Comparison of ENCODE assay signal across 7 cellular contexts in the genomic region with DNA sequence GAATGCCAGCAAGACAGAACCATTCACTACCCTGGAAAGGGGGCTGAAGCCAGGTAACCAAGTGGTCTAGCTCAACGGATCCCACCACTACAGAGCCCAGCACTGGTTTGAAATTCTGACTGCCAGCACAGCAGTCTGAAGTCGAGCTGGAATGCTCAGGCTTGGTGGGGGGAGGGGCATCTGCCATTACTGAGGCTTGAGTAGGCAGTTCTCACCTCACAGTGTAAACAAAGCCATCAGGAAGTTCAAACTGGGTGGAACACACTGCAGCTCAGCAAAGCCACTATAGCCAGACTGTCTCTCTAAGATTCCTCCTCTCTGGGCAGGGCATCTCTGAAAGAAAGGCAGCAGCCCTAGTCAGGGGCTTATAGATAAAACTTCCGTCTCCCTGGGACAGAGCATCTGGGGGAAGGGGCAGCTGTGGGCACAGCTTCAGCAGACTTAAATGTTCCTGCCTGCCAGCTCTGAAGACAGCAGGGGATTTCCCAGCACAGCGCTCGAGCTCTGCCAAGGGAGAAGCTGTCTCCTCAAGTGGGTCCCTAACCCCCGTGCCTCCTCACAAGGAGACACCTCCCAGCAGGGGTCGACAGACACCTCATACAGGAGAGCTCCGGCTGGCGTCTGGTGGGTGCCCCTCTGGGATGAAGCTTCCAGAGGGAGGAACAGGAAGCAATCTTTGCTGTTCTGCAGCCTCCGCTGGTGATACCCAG.
DNase-seq lines count a peak whose midpoint lies in the region; TF ChIP-seq lines count a peak whose summit lies in the region.
"Not testable (repeated sequence)": the region's sequence is repeated elsewhere in the genome, so short reads cannot be mapped to it uniquely, and the experiment has no call there.

No MANE protein-coding gene starts in this region.

- peaks cover 18% of the 10 kb centered on the region for H3K9me3 Mint-ChIP-seq in endodermal cell
- H3K9me3 Mint-ChIP-seq in neural progenitor cell: peaks cover 12% of the 10 kb centered on the region

- H2AFZ ChIP-seq in KMS-11 (ENCODE audit: low read depth) (peak overlapping the region; percentile 97), OCI-LY3 (ENCODE audit: low read depth, low read length) (peak overlapping the region; percentile 60)
- H2AFZ ChIP-seq in neural progenitor cell (replicated peaks): not testable (repeated sequence)

- not testable (repeated sequence) for H3K27me3 Mint-ChIP-seq in endodermal cell (ENCODE audit: insufficient read depth); neural progenitor cell (ENCODE audit: insufficient read depth, low read depth)

- not testable (repeated sequence) for H3F3A ChIP-seq in neural progenitor cell (ENCODE audit: low read depth)

- H3K4me1 ChIP-seq in KMS-11 (ENCODE audit: low read depth, poor library complexity, severe bottlenecking) (peaks cover 32% of the 10 kb centered on the region), OCI-LY3 (ENCODE audit: low read length) (peaks cover 37% of the 10 kb centered on the region)
- H3K4me1 ChIP-seq in endodermal cell (ENCODE audit: control insufficient read depth, insufficient read depth, low read length); neural progenitor cell: not testable (repeated sequence)

- not testable (repeated sequence) for H3K79me2 ChIP-seq in KMS-11 (ENCODE audit: insufficient read depth, low read depth); OCI-LY3 (ENCODE audit: low read length); neural progenitor cell (ENCODE audit: low read depth)

- DNase-seq in ELF-1 (ENCODE audit: low read depth, low spot score) (peak; percentile 72), astrocyte of the hippocampus (ENCODE audit: low read depth, low spot score) (peak; percentile 5), endodermal cell (peak; percentile 83), left kidney (ENCODE audit: low read depth, low spot score) (peak; percentile 10), neural progenitor cell (ENCODE audit: low spot score) (peak; percentile 16)

- TF ChIP-seq CTCF in KMS-11 (conservative IDR thresholded peaks at IDR 0.05; ENCODE audit: low read depth, low read length); endodermal cell (conservative IDR thresholded peaks at IDR 0.05); neural progenitor cell (IDR thresholded peaks at IDR 0.05): not testable (repeated sequence)
- TF ChIP-seq CTCF in OCI-LY3 (IDR thresholded peaks at IDR 0.05; ENCODE audit: low read depth, low read length): peak; percentile 52

- H3K4me1 Mint-ChIP-seq in endodermal cell, neural progenitor cell: not testable (repeated sequence)

- H3K4me3 Mint-ChIP-seq in endodermal cell, neural progenitor cell: not testable (repeated sequence)

- not testable (repeated sequence) for H3K36me3 Mint-ChIP-seq in endodermal cell (ENCODE audit: low read depth); neural progenitor cell

- not testable (repeated sequence) for H3K4me3 ChIP-seq in KMS-11 (IDR thresholded peaks at IDR 0.05; ENCODE audit: insufficient read depth, low read depth, low read length); endodermal cell (ENCODE audit: low read length); neural progenitor cell
- peak overlapping the region; percentile 72 for H3K4me3 ChIP-seq in OCI-LY3 (ENCODE audit: low read length)

- not testable (repeated sequence) for H3K27me3 ChIP-seq in KMS-11 (ENCODE audit: insufficient read depth, low read depth); OCI-LY3 (ENCODE audit: low read depth, low read length); endodermal cell (ENCODE audit: control insufficient read depth, insufficient read depth, low read length, poor library complexity, severe bottlenecking); neural progenitor cell

- peak overlapping the region; percentile 65 for H3K9ac ChIP-seq in KMS-11
- H3K9ac ChIP-seq in OCI-LY3 (ENCODE audit: low read length): peak overlapping the region; percentile 55
- not testable (repeated sequence) for H3K9ac ChIP-seq in endodermal cell (ENCODE audit: extremely low read depth, low read length, poor library complexity, severe bottlenecking); neural progenitor cell

- H3K4me2 ChIP-seq in KMS-11: peak overlapping the region; percentile 56
- peak overlapping the region; percentile 86 for H3K4me2 ChIP-seq in OCI-LY3 (ENCODE audit: low read length)
- not testable (repeated sequence) for H3K4me2 ChIP-seq in neural progenitor cell

- H3K27ac Mint-ChIP-seq in endodermal cell, neural progenitor cell: not testable (repeated sequence)

- not testable (repeated sequence) for H3K36me3 ChIP-seq in KMS-11 (ENCODE audit: insufficient read depth); OCI-LY3 (replicated peaks; ENCODE audit: low read depth, low read length); endodermal cell (ENCODE audit: control insufficient read depth, insufficient read depth, low read length); neural progenitor cell

- 83 to 84% methylated on average over 6 to 10 of the region's 10 CpGs for WGBS in endodermal cell (ENCODE audit: insufficient coverage in 1 of 2, insufficient read length in 1 of 2), 2 experiments

- H3K27ac ChIP-seq in KMS-11: peak overlapping the region; percentile 75
- peak overlapping the region; percentile 47 for H3K27ac ChIP-seq in OCI-LY3 (ENCODE audit: low read length)
- not testable (repeated sequence) for H3K27ac ChIP-seq in endodermal cell (ENCODE audit: low read depth, low read length); neural progenitor cell

- H4K20me1 ChIP-seq in KMS-11 (ENCODE audit: insufficient read depth); OCI-LY3 (ENCODE audit: insufficient read depth, low read length); neural progenitor cell (ENCODE audit: low read depth): not testable (repeated sequence)

- H3K9me3 ChIP-seq in OCI-LY3 (ENCODE audit: insufficient read depth, low read length); neural progenitor cell (ENCODE audit: low read depth): not testable (repeated sequence)
- peaks cover 12% of the 10 kb centered on the region for H3K9me3 ChIP-seq in endodermal cell (ENCODE audit: control insufficient read depth, low read length)

Comparison
In these comparisons a context has a peak if more than half of its experiments do, and no peak if none do; other contexts are left out.
1. DNase-seq: peak in every context shown above with its lines; median percentile 83 in endodermal cell; 72 in ELF-1; 16 in neural progenitor cell; 10 in left kidney; 5 in astrocyte of the hippocampus.